Comparison of ENCODE assay signal across 1 cellular context in genomic region chr17:41223821-41224220, GRCh38.
TF ChIP-seq lines count a peak whose summit lies in the region.

No MANE protein-coding gene starts in this region.

TF ChIP-seq in K562, 482 proteins besides CTCF, POLR2A, EP300 and RAD21:
- TF ChIP-seq TSC22D4 (tag; IDR thresholded peaks at IDR 0.05) (no peak), ZNF384 (IDR thresholded peaks at IDR 0.05; ENCODE audit: low read depth, low read length) (no peak), PRMT5 (CRISPR knock-in tag; IDR thresholded peaks at IDR 0.05) (no peak), RFX1 (IDR thresholded peaks at IDR 0.05) (no peak), ZNF316 (IDR thresholded peaks at IDR 0.05) (peak; percentile 14; the same call in 1 of the 2 replicates), MTA1 (IDR thresholded peaks at IDR 0.05; ENCODE audit: borderline replicate concordance) (no peak)
